ENCODE assay signal across 9 cellular contexts in genomic region chr5:137344723-137345322, GRCh38.
DNase-seq lines count a peak whose midpoint lies in the region; ATAC-seq, FAIRE-seq and TF ChIP-seq lines count a peak whose summit lies in the region.
"Had no signal": no experiment of that assay in that cellular context is flagged by ENCODE, and none has a peak within 500 bp of the region (broad histone marks: within the 10 kb centered on the region; RNA-seq: fewer than 3 reads in every experiment).

No MANE protein-coding gene starts in this region.

- H2AFZ ChIP-seq in SU-DHL-6 (ENCODE audit: low read depth, low read length, severe bottlenecking), result no peak overlapping the region

- peaks cover 0 to 8% (median 0%) of the 10 kb centered on the region in 3 donors for H3K4me1 ChIP-seq in gastroesophageal sphincter
- no peaks in the 10 kb centered on the region for H3K4me1 ChIP-seq in small intestine (ENCODE audit: control insufficient read depth in 2 of 2, insufficient read depth in 1 of 2, low read depth in 1 of 2, low read length in 1 of 2)

- H3K27me3 ChIP-seq in SU-DHL-6 (ENCODE audit: low read length) (no peaks in the 10 kb centered on the region), gastroesophageal sphincter (no peaks in the 10 kb centered on the region), small intestine (ENCODE audit: control insufficient read depth in 2 of 2, insufficient read depth in 2 of 2, low read length in 2 of 2) (no peaks in the 10 kb centered on the region)

- H3K4me2 ChIP-seq in SU-DHL-6 (ENCODE audit: low read depth, low read length, poor library complexity, severe bottlenecking), result no peak overlapping the region

- peak; percentile 69 for TF ChIP-seq CTCF in LNCaP clone FGC (IDR thresholded peaks at IDR 0.05; ENCODE audit: control insufficient read depth, extremely low read depth, insufficient read depth)
- peak; percentile 54 for TF ChIP-seq CTCF in SU-DHL-6 (IDR thresholded peaks at IDR 0.05; ENCODE audit: insufficient read depth, low read length, poor library complexity, severe bottlenecking)
- peak; percentile 40 to 68 (median 62) for TF ChIP-seq CTCF in gastroesophageal sphincter (IDR thresholded peaks at IDR 0.05)
- no peak for TF ChIP-seq CTCF in lower leg skin (IDR thresholded peaks at IDR 0.05)

- WGBS in gastroesophageal sphincter (ENCODE audit: low coverage in 1 of 2), 2 donors, result 40% methylated on average over 5 to 6 of the region's 6 CpGs
- WGBS in small intestine, 3 donors, result 20 to 28% (median 21%) methylated on average over 6 of the region's 6 CpGs
- 34 to 35% methylated on average over 6 of the region's 6 CpGs for WGBS in lower leg skin, 2 donors

- DNase-seq in activated CD4-positive, alpha-beta T cell treated with anti-CD3 and anti-CD28 coated beads for 48 hours, result peak; percentile 49
- no peak for DNase-seq in activated CD4-positive, alpha-beta T cell treated with anti-CD3 and anti-CD28 coated beads, Interleukin-2, amount 50 U/mL, for 4 hours
- DNase-seq in LNCaP clone FGC (ENCODE audit: low read depth) (no peak), small intestine (peak; percentile 31), T-helper 9 cell (no peak), lower leg skin (ENCODE audit: low spot score in 2 of 2) (no peak)

- no peaks in the 10 kb centered on the region for H3K9me2 ChIP-seq in SU-DHL-6 (replicated peaks; ENCODE audit: insufficient read depth, low read length)

- no peak for TF ChIP-seq EP300 in gastroesophageal sphincter (IDR thresholded peaks at IDR 0.05)

- H4K20me1 ChIP-seq in SU-DHL-6 (ENCODE audit: low read depth, low read length), result no peaks in the 10 kb centered on the region

- no peaks in the 10 kb centered on the region for H3K79me2 ChIP-seq in SU-DHL-6 (ENCODE audit: insufficient read depth, low read length)

- H3K27ac ChIP-seq in SU-DHL-6 (ENCODE audit: low read depth, low read length) (no peak overlapping the region), gastroesophageal sphincter (no peak overlapping the region), small intestine (ENCODE audit: low read depth in 1 of 2, low read length in 1 of 2) (no peak overlapping the region)

- H3K4me3 ChIP-seq in LNCaP clone FGC (ENCODE audit: low read depth, low read length) (no peak overlapping the region), SU-DHL-6 (ENCODE audit: insufficient read depth, low read length, poor library complexity, severe bottlenecking) (no peak overlapping the region), gastroesophageal sphincter (no peak overlapping the region), small intestine (ENCODE audit: low read depth in 1 of 2, low read length in 2 of 2) (no peak overlapping the region), lower leg skin (ENCODE audit: low read depth, poor library complexity, severe bottlenecking) (no peak overlapping the region)

- H3F3A ChIP-seq in SU-DHL-6 (ENCODE audit: insufficient read depth), result no peaks in the 10 kb centered on the region

- no peak for ATAC-seq in gastroesophageal sphincter
- ATAC-seq: activated naive CD4-positive, alpha-beta T cell treated with anti-CD3 and anti-CD28 coated beads, Interleukin-2, amount 50 U/mL, for 72 hours had no signal

- TF ChIP-seq POLR2A in gastroesophageal sphincter (IDR thresholded peaks at IDR 0.05), result no peak
- TF ChIP-seq POLR2A in lower leg skin (IDR thresholded peaks at IDR 0.05), result no peak

- no peak overlapping the region for H3K9ac ChIP-seq in SU-DHL-6 (ENCODE audit: low read length)

- H3K9me3 ChIP-seq in SU-DHL-6 (ENCODE audit: insufficient read depth, low read length) (no peaks in the 10 kb centered on the region), gastroesophageal sphincter (no peaks in the 10 kb centered on the region), small intestine (ENCODE audit: control insufficient read depth, low read depth) (no peaks in the 10 kb centered on the region)

- H3K36me3 ChIP-seq in SU-DHL-6 (ENCODE audit: low read length), result no peaks in the 10 kb centered on the region
- no peaks in the 10 kb centered on the region for H3K36me3 ChIP-seq in gastroesophageal sphincter
- no peaks in the 10 kb centered on the region for H3K36me3 ChIP-seq in small intestine (ENCODE audit: control insufficient read depth in 2 of 2, insufficient read depth in 2 of 2, low read length in 2 of 2)

- intact Hi-C loops in lower leg skin (cut with DNase I; ENCODE audit: low total_unique reads), result no loop called here

- FAIRE-seq in small intestine (lab: Jason Lieb, UNC), result no peak

Comparison
In these comparisons a context has a peak if more than half of its experiments do, and no peak if none do; other contexts are left out.
1. DNase-seq: peak in activated CD4-positive, alpha-beta T cell treated with anti-CD3 and anti-CD28 coated beads for 48 hours (single experiment) and small intestine (single experiment); none in activated CD4-positive, alpha-beta T cell treated with anti-CD3 and anti-CD28 coated beads, Interleukin-2, amount 50 U/mL, for 4 hours (0 of 2), LNCaP clone FGC (single experiment), T-helper 9 cell (single experiment) and lower leg skin (0 of 2).
2. CTCF ChIP-seq: peak in LNCaP clone FGC (single experiment), SU-DHL-6 (single experiment) and gastroesophageal sphincter (4 of 4); none in lower leg skin (0 of 3).